Comparison of ENCODE assay signal across 12 cellular contexts in the genomic region with DNA sequence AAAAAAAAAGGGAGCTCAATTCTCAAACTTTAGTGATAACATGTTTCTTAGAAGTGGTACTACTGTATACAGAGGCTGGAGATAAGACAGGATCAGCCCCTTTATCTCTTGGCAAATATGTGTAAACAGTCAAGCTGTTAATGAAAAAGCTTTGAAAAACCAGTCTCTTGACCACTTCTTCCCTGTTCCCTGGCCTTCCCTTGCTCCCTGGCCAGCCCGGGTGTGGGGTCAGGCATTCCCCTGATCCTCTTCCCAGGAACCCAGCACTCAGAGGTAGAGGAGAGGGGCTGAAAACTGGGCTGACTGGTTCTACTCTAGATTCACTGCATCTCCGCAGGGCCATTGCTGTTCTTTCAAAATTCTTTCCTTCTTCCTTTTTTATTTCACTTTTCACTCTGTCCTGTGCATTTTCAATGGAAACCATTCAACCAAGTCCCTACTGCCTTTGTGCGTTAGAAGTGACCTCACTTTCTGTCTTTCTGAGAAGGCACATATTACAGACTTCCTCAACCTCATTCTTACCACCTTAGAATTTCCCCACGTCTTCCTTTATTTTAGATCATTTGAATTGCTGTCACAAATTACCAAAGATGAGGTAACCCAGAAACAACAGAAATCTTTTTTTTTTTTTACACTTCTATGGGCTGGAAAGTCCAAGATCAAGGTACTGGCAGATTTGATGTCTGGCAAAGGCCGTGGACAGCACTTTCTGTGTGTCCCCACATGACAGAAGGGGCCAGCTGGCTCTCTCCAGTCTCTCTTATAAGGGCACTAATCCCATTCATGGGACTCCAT. TPM values are rescaled to one million over a fixed set of nuclear protein-coding genes. Genes with fewer than 3 reads are reported as not detected.
DNase-seq lines count a peak whose midpoint lies in the region; ATAC-seq, FAIRE-seq and TF ChIP-seq lines count a peak whose summit lies in the region.
"Had no signal": no experiment of that assay in that cellular context is flagged by ENCODE, and none has a peak within 500 bp of the region (broad histone marks: within the 10 kb centered on the region; RNA-seq: fewer than 3 reads in every experiment).

No MANE protein-coding gene starts in this region.

- TF ChIP-seq EP300 in upper lobe of left lung (IDR thresholded peaks at IDR 0.05): no peak

- no peaks in the 10 kb centered on the region for H3K36me3 ChIP-seq in adrenal gland (replicated peaks in 1 of 2)
- H3K36me3 ChIP-seq in upper lobe of left lung: no peaks in the 10 kb centered on the region
- H3K36me3 ChIP-seq: brain microvascular endothelial cell, tibial nerve had no signal

- peaks cover 7 to 9% of the 10 kb centered on the region in 2 donors for H3K4me1 ChIP-seq in adrenal gland (replicated peaks in 1 of 2)
- peaks cover 0 to 17% (median 3%) of the 10 kb centered on the region in 4 donors for H3K4me1 ChIP-seq in upper lobe of left lung

- no peaks in the 10 kb centered on the region for H3K9me3 Mint-ChIP-seq in activated T-cell treated with anti-CD3 and anti-CD28 coated beads, Interleukin-2, amount 50 U/mL, for 4 hours

- H3K9me3 ChIP-seq in adrenal gland (replicated peaks in 1 of 3) (no peaks in the 10 kb centered on the region), upper lobe of left lung (no peaks in the 10 kb centered on the region)
- H3K9me3 ChIP-seq: tibial nerve had no signal

- H3K27ac ChIP-seq in adrenal gland: no peak overlapping the region
- peak overlapping the region in 1 of 4 donors; percentile 8 for H3K27ac ChIP-seq in upper lobe of left lung
- H3K27ac ChIP-seq: brain microvascular endothelial cell had no signal

- FAIRE-seq in urothelium cell line (lab: Jason Lieb, UNC): peak; percentile 53

- no peak for TF ChIP-seq CTCF in adrenal gland (IDR thresholded peaks at IDR 0.05)
- no peak for TF ChIP-seq CTCF in upper lobe of left lung (IDR thresholded peaks at IDR 0.05)

- 65 to 72% (median 68%) methylated on average over 5 of the region's 5 CpGs for WGBS in adrenal gland, 4 donors
- WGBS in upper lobe of left lung, 2 donors: 49 to 50% methylated on average over 5 of the region's 5 CpGs

- H3K36me3 Mint-ChIP-seq in activated T-cell treated with anti-CD3 and anti-CD28 coated beads, Interleukin-2, amount 50 U/mL, for 4 hours (ENCODE audit: insufficient read depth): peaks cover 7% of the 10 kb centered on the region

- peaks cover 37% of the 10 kb centered on the region for H3K4me1 Mint-ChIP-seq in activated T-cell treated with anti-CD3 and anti-CD28 coated beads, Interleukin-2, amount 50 U/mL, for 4 hours (ENCODE audit: low read depth)

- H3K27me3 ChIP-seq in adrenal gland (no peaks in the 10 kb centered on the region), upper lobe of left lung (no peaks in the 10 kb centered on the region)
- H3K27me3 ChIP-seq: brain microvascular endothelial cell, tibial nerve had no signal

- TF ChIP-seq POLR2A in adrenal gland (IDR thresholded peaks at IDR 0.05) (no peak), upper lobe of left lung (IDR thresholded peaks at IDR 0.05) (no peak)

- H3K4me3 ChIP-seq in adrenal gland (no peak overlapping the region), upper lobe of left lung (no peak overlapping the region)
- H3K4me3 ChIP-seq: tibial nerve had no signal

- peak overlapping the region; percentile 1 for H3K4me3 Mint-ChIP-seq in activated T-cell treated with anti-CD3 and anti-CD28 coated beads, Interleukin-2, amount 50 U/mL, for 4 hours

- peak; percentile 71 for DNase-seq in activated effector memory CD4-positive, alpha-beta T cell treated with anti-CD3 and anti-CD28 coated beads, Interleukin-2, amount 50 U/mL, for 16 hours
- DNase-seq in activated effector memory CD4-positive, alpha-beta T cell treated with Interleukin-2 at 50 U/mL for 16 hours: no peak
- DNase-seq in activated T-cell treated with anti-CD3 and anti-CD28 coated beads, Interleukin-2, amount 50 U/mL, for 4 hours: peak; percentile 19
- DNase-seq in urothelium cell line (ENCODE audit: low spot score) (no peak), adrenal gland (no peak), upper lobe of left lung (no peak)
- DNase-seq in activated CD4-positive, alpha-beta T cell treated with anti-CD3 and anti-CD28 coated beads, Interleukin-2, amount 50 U/mL, for 1 hour: no peak
- DNase-seq: brain microvascular endothelial cell, foreskin fibroblast, NCI-H526 had no signal

- no peaks in the 10 kb centered on the region for H3K27me3 Mint-ChIP-seq in activated T-cell treated with anti-CD3 and anti-CD28 coated beads, Interleukin-2, amount 50 U/mL, for 4 hours (ENCODE audit: low read depth)

- ATAC-seq in HG02938 (IDR thresholded peaks at IDR 0.05; ENCODE audit: unreplicated experiment) (peak; percentile 46), upper lobe of left lung (ENCODE audit: low FRiP score in 2 of 2) (no peak)
- ATAC-seq in activated T-cell treated with anti-CD3 and anti-CD28 coated beads, Interleukin-2, amount 50 U/mL, for 4 hours: peak; percentile 44 to 60

- intact Hi-C loops in adrenal gland (cut with DNase I): no loop called here

RNA-seq across cellular contexts. Expression of a gene that starts 5.7 kb away (rescaled TPM):
- 10 to 100 TPM; 28.4 to 47.3 (median 42.9) TPM for total RNA-seq in activated T-cell treated with anti-CD3 and anti-CD28 coated beads, Interleukin-2, amount 50 U/mL, for 4 hours
- total RNA-seq in adrenal gland: 10 to 100 TPM in 7 of 8 donors, 1 to 10 TPM in 1; 9.3 to 61.4 (median 20.7) TPM
- polyA plus RNA-seq in adrenal gland: 10 to 100 TPM in 2 of 3 donors, 1 to 10 TPM in 1; 6.7 to 35.4 (median 14.0) TPM
- total RNA-seq in upper lobe of left lung: 10 to 100 TPM in 3 of 6 donors, 1 to 10 TPM in 3; 4.2 to 29.0 (median 10.1) TPM

Comparison
In these comparisons a context has a peak if more than half of its experiments do, and no peak if none do; other contexts are left out.
1. DNase-seq: peak in activated effector memory CD4-positive, alpha-beta T cell treated with anti-CD3 and anti-CD28 coated beads, Interleukin-2, amount 50 U/mL, for 16 hours (single experiment) and activated T-cell treated with anti-CD3 and anti-CD28 coated beads, Interleukin-2, amount 50 U/mL, for 4 hours (single experiment); none in activated effector memory CD4-positive, alpha-beta T cell treated with Interleukin-2 at 50 U/mL for 16 hours (single experiment), urothelium cell line (single experiment), activated CD4-positive, alpha-beta T cell treated with anti-CD3 and anti-CD28 coated beads, Interleukin-2, amount 50 U/mL, for 1 hour (single experiment), adrenal gland (0 of 7) and upper lobe of left lung (0 of 2).
2. ATAC-seq: peak in HG02938 (single experiment) and activated T-cell treated with anti-CD3 and anti-CD28 coated beads, Interleukin-2, amount 50 U/mL, for 4 hours (2 of 2); none in upper lobe of left lung (0 of 2).